Comparison of ENCODE assay signal across 1 cellular context in the genomic region with DNA sequence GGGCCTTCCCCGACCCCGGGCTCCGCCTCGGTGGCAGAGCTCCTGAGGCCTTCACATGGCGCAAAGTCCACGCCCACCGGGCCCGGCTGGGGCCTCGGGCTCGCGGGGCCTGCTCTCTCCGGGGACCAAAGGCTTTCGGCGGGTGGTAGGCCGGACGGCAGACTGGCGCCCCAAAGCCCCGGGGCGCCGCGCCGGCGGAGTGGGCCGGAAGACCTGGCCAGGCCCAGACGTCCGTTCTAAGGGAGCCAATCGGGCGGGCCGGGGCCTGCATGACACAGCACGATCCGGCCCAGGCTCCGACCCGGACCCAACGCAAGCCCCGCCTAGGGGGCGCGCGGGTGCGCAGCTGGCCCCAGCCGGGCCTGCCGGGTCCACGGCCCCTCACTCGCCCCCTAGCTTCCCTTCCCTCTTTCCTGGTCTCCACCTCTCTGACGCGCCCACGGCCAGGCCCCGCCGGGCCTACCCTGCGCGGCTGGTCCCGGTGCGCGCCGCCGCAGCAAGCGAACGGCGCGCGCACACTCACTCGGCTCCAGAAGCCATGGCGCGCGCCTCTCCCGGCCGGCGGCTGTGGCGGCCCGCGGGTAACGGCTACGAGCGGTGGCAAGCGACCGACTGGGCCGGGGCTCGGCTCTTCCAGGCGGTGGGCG.
TF ChIP-seq lines count a peak whose summit lies in the region.

No MANE protein-coding gene starts in this region.

TF ChIP-seq in WTC11, 78 proteins besides CTCF, POLR2A, EP300 and RAD21 (continued from another document and continues in another):
- TF ChIP-seq HMGXB4 (CRISPR knock-in tag; IDR thresholded peaks at IDR 0.05) (peak; percentile 97), SMAD4 (CRISPR knock-in tag; IDR thresholded peaks at IDR 0.05) (no peak), IRF2 (CRISPR knock-in tag; IDR thresholded peaks at IDR 0.05; ENCODE audit: borderline replicate concordance, low read depth) (no peak), SMAD3 (CRISPR knock-in tag; IDR thresholded peaks at IDR 0.05; ENCODE audit: borderline replicate concordance) (no peak), FOXK1 (CRISPR knock-in tag; IDR thresholded peaks at IDR 0.05) (no peak), ZNF416 (CRISPR knock-in tag; IDR thresholded peaks at IDR 0.05) (no peak), TEAD4 (CRISPR knock-in tag; IDR thresholded peaks at IDR 0.05) (no peak), KAT7 (CRISPR knock-in tag; IDR thresholded peaks at IDR 0.05; ENCODE audit: borderline replicate concordance) (peak; percentile 71; the same call in 1 of the 2 replicates), ELF4 (CRISPR knock-in tag; IDR thresholded peaks at IDR 0.05; ENCODE audit: low read depth) (0 out of 2 replicates have a peak, but pooled peaks have one; percentile 45), FOXJ3 (CRISPR knock-in tag; IDR thresholded peaks at IDR 0.05; ENCODE audit: borderline replicate concordance) (no peak), NFE2L1 (CRISPR knock-in tag; IDR thresholded peaks at IDR 0.05) (peak; percentile 96), RORB (CRISPR knock-in tag; IDR thresholded peaks at IDR 0.05) (no peak), E2F1 (CRISPR knock-in tag; IDR thresholded peaks at IDR 0.05) (no peak), MXD4 (CRISPR knock-in tag; IDR thresholded peaks at IDR 0.05; ENCODE audit: borderline replicate concordance) (no peak), ZNF138 (CRISPR knock-in tag; conservative IDR thresholded peaks at IDR 0.05) (peak; percentile 67; the same call in 1 of the 2 replicates), TEAD1 (CRISPR knock-in tag; IDR thresholded peaks at IDR 0.05) (peak; percentile 83; the same call in 1 of the 2 replicates), PRRX2 (CRISPR knock-in tag; IDR thresholded peaks at IDR 0.05) (no peak), ZMAT4 (CRISPR knock-in tag; IDR thresholded peaks at IDR 0.05) (no peak), FOXP1 (CRISPR knock-in tag; IDR thresholded peaks at IDR 0.05; ENCODE audit: borderline replicate concordance) (no peak), ZNF396 (CRISPR knock-in tag; IDR thresholded peaks at IDR 0.05; ENCODE audit: borderline replicate concordance) (no peak), GABPB1 (CRISPR knock-in tag; IDR thresholded peaks at IDR 0.05) (peak; percentile 23; the same call in 1 of the 2 replicates), JAZF1 (CRISPR knock-in tag; IDR thresholded peaks at IDR 0.05) (no peak), ZNF281 (CRISPR knock-in tag; IDR thresholded peaks at IDR 0.05) (no peak), SP1 (CRISPR knock-in tag; conservative IDR thresholded peaks at IDR 0.05) (peak; percentile 16; the same call in 1 of the 2 replicates), CREM (CRISPR knock-in tag; IDR thresholded peaks at IDR 0.05) (no peak; the same call in 1 of the 2 replicates)
- TF ChIP-seq, protein P1, sequence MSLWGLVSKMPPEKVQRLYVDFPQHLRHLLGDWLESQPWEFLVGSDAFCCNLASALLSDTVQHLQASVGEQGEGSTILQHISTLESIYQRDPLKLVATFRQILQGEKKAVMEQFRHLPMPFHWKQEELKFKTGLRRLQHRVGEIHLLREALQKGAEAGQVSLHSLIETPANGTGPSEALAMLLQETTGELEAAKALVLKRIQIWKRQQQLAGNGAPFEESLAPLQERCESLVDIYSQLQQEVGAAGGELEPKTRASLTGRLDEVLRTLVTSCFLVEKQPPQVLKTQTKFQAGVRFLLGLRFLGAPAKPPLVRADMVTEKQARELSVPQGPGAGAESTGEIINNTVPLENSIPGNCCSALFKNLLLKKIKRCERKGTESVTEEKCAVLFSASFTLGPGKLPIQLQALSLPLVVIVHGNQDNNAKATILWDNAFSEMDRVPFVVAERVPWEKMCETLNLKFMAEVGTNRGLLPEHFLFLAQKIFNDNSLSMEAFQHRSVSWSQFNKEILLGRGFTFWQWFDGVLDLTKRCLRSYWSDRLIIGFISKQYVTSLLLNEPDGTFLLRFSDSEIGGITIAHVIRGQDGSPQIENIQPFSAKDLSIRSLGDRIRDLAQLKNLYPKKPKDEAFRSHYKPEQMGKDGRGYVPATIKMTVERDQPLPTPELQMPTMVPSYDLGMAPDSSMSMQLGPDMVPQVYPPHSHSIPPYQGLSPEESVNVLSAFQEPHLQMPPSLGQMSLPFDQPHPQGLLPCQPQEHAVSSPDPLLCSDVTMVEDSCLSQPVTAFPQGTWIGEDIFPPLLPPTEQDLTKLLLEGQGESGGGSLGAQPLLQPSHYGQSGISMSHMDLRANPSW (CRISPR knock-in tag; conservative IDR thresholded peaks at IDR 0.05; ENCODE audit: low read depth) = no peak
- TF ChIP-seq, protein P2, sequence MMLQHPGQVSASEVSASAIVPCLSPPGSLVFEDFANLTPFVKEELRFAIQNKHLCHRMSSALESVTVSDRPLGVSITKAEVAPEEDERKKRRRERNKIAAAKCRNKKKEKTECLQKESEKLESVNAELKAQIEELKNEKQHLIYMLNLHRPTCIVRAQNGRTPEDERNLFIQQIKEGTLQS (CRISPR knock-in tag; conservative IDR thresholded peaks at IDR 0.05) = no peak
- TF ChIP-seq, protein P3, sequence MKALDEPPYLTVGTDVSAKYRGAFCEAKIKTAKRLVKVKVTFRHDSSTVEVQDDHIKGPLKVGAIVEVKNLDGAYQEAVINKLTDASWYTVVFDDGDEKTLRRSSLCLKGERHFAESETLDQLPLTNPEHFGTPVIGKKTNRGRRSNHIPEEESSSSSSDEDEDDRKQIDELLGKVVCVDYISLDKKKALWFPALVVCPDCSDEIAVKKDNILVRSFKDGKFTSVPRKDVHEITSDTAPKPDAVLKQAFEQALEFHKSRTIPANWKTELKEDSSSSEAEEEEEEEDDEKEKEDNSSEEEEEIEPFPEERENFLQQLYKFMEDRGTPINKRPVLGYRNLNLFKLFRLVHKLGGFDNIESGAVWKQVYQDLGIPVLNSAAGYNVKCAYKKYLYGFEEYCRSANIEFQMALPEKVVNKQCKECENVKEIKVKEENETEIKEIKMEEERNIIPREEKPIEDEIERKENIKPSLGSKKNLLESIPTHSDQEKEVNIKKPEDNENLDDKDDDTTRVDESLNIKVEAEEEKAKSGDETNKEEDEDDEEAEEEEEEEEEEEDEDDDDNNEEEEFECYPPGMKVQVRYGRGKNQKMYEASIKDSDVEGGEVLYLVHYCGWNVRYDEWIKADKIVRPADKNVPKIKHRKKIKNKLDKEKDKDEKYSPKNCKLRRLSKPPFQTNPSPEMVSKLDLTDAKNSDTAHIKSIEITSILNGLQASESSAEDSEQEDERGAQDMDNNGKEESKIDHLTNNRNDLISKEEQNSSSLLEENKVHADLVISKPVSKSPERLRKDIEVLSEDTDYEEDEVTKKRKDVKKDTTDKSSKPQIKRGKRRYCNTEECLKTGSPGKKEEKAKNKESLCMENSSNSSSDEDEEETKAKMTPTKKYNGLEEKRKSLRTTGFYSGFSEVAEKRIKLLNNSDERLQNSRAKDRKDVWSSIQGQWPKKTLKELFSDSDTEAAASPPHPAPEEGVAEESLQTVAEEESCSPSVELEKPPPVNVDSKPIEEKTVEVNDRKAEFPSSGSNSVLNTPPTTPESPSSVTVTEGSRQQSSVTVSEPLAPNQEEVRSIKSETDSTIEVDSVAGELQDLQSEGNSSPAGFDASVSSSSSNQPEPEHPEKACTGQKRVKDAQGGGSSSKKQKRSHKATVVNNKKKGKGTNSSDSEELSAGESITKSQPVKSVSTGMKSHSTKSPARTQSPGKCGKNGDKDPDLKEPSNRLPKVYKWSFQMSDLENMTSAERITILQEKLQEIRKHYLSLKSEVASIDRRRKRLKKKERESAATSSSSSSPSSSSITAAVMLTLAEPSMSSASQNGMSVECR (CRISPR knock-in tag; IDR thresholded peaks at IDR 0.05; ENCODE audit: borderline replicate concordance) = peak; percentile 79; the same call in 1 of the 2 replicates
- TF ChIP-seq, protein P4, sequence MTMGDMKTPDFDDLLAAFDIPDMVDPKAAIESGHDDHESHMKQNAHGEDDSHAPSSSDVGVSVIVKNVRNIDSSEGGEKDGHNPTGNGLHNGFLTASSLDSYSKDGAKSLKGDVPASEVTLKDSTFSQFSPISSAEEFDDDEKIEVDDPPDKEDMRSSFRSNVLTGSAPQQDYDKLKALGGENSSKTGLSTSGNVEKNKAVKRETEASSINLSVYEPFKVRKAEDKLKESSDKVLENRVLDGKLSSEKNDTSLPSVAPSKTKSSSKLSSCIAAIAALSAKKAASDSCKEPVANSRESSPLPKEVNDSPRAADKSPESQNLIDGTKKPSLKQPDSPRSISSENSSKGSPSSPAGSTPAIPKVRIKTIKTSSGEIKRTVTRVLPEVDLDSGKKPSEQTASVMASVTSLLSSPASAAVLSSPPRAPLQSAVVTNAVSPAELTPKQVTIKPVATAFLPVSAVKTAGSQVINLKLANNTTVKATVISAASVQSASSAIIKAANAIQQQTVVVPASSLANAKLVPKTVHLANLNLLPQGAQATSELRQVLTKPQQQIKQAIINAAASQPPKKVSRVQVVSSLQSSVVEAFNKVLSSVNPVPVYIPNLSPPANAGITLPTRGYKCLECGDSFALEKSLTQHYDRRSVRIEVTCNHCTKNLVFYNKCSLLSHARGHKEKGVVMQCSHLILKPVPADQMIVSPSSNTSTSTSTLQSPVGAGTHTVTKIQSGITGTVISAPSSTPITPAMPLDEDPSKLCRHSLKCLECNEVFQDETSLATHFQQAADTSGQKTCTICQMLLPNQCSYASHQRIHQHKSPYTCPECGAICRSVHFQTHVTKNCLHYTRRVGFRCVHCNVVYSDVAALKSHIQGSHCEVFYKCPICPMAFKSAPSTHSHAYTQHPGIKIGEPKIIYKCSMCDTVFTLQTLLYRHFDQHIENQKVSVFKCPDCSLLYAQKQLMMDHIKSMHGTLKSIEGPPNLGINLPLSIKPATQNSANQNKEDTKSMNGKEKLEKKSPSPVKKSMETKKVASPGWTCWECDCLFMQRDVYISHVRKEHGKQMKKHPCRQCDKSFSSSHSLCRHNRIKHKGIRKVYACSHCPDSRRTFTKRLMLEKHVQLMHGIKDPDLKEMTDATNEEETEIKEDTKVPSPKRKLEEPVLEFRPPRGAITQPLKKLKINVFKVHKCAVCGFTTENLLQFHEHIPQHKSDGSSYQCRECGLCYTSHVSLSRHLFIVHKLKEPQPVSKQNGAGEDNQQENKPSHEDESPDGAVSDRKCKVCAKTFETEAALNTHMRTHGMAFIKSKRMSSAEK (CRISPR knock-in tag; IDR thresholded peaks at IDR 0.05; ENCODE audit: borderline replicate concordance) = no peak
- TF ChIP-seq, protein P5, sequence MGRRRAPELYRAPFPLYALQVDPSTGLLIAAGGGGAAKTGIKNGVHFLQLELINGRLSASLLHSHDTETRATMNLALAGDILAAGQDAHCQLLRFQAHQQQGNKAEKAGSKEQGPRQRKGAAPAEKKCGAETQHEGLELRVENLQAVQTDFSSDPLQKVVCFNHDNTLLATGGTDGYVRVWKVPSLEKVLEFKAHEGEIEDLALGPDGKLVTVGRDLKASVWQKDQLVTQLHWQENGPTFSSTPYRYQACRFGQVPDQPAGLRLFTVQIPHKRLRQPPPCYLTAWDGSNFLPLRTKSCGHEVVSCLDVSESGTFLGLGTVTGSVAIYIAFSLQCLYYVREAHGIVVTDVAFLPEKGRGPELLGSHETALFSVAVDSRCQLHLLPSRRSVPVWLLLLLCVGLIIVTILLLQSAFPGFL (CRISPR knock-in tag; IDR thresholded peaks at IDR 0.05; ENCODE audit: borderline replicate concordance) = no peak
